Comparison of ENCODE assay signal across 2 cellular contexts in the genomic region with DNA sequence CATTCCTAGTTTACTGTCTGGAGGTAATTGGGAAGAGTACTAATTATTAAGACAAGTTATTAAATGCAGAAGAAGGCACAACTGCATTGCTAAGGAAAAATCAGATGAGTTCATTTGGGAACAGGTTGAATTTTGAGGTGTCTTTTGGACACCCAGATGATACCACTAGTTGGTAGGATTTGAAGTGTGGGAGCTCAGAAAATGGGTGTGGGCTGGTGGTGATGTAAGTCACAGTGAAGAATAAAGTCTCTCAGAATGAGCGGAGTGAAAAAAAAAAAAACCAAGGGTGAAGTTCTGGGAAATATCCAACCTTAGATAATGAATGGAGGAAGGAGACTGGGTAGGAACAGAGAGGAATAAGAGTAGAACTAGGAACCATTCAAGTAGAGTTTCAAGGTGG.
"Had no signal": no experiment of that assay in that cellular context is flagged by ENCODE, and none has a peak within 500 bp of the region (broad histone marks: within the 10 kb centered on the region; RNA-seq: fewer than 3 reads in every experiment).

No MANE protein-coding gene starts in this region.

- DNase-seq: GDM1, GF-D8 had no signal
